14 cellular contexts compared by ENCODE assay signal in the genomic region with DNA sequence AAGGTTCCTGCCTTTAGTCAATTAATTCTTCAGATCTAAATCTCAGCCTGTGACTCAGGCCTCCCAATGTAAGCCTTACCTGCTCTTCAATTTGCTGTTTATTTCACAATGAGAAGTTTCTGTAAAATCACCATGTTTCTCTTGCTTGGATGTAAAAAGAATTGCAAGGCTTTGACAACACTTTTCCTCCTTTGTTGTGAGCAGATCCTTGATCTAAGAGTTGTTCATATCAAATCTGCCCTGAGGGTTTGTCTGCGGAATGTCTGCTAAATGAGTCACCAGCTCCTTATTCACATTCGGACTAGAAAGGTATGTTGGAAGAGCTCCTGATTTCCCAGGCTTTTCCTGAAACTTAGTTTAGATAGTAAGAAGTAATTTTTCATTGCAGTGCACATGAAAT.
DNase-seq lines count a peak whose midpoint lies in the region; ATAC-seq, FAIRE-seq and TF ChIP-seq lines count a peak whose summit lies in the region.
"Had no signal": no experiment of that assay in that cellular context is flagged by ENCODE, and none has a peak within 500 bp of the region (broad histone marks: within the 10 kb centered on the region; RNA-seq: fewer than 3 reads in every experiment).

No MANE protein-coding gene starts in this region.

- no TSS peak for BruUV-seq in PC-3 (replicated peaks; lab: Mats Ljungman, UMichigan)
- no TSS peak for BruUV-seq in endothelial cell of umbilical vein (replicated peaks; lab: Mats Ljungman, UMichigan)

- H3K27me3 ChIP-seq in PC-3 (ENCODE audit: low read length): no peaks in the 10 kb centered on the region
- H3K27me3 ChIP-seq in endothelial cell of umbilical vein (ENCODE audit: control insufficient read depth in 2 of 2, insufficient read depth in 2 of 2, low read length in 2 of 2): no peaks in the 10 kb centered on the region
- H3K27me3 ChIP-seq: right lobe of liver had no signal

- no peak overlapping the region for H2AFZ ChIP-seq in PC-3 (ENCODE audit: low read length)
- peak overlapping the region; percentile 34 for H2AFZ ChIP-seq in endothelial cell of umbilical vein (ENCODE audit: low read depth, low read length)

- ATAC-seq in PC-3 (peak; percentile 95), GM19395 (IDR thresholded peaks at IDR 0.05; ENCODE audit: unreplicated experiment) (no peak), GM19328 (IDR thresholded peaks at IDR 0.05; ENCODE audit: unreplicated experiment) (no peak)
- ATAC-seq in stimulated activated naive CD8-positive, alpha-beta T cell treated with anti-CD3 and anti-CD28 coated beads, Interleukin-15, Interleukin-2, amounts not matched to agents 100 U/mL and 50 U/mL, for 24 hours: no peak
- ATAC-seq: activated T-helper 17 cell treated with anti-CD3 and anti-CD28 coated beads, Interleukin-2, amount 50 U/mL, for 72 hours; CD8-positive, alpha-beta T cell; lower lobe of right lung; right lobe of liver had no signal

- H3F3A ChIP-seq in PC-3 (ENCODE audit: low read length, unreplicated experiment): peaks cover 8% of the 10 kb centered on the region

- FAIRE-seq in endothelial cell of umbilical vein (lab: Jason Lieb, UNC): peak; percentile 72

- no peaks in the 10 kb centered on the region for H4K20me1 ChIP-seq in PC-3 (ENCODE audit: low read length)
- no peaks in the 10 kb centered on the region for H4K20me1 ChIP-seq in endothelial cell of umbilical vein (replicated peaks; ENCODE audit: control insufficient read depth, extremely low read depth, insufficient read depth, low read length)

- TF ChIP-seq CTCF in PC-3 (conservative IDR thresholded peaks at IDR 0.05; ENCODE audit: low read depth, low read length): no peak
- TF ChIP-seq CTCF in endothelial cell of umbilical vein (IDR thresholded peaks at IDR 0.05; ENCODE audit: extremely low read depth in 1 of 2, insufficient read depth in 1 of 2, low read depth in 1 of 2, low read length in 2 of 2): no peak

- H3K4me3 ChIP-seq in PC-3 (ENCODE audit: low read length): peak overlapping the region; percentile 23; the same call in 1 of the 2 replicates
- no peak overlapping the region for H3K4me3 ChIP-seq in endothelial cell of umbilical vein (replicated peaks in 1 of 3; ENCODE audit: insufficient read depth in 1 of 3, low read depth in 1 of 3, low read length in 3 of 3)
- H3K4me3 ChIP-seq: lower lobe of right lung, right lobe of liver had no signal

- H3K9me1 ChIP-seq in endothelial cell of umbilical vein (replicated peaks; ENCODE audit: control insufficient read depth, extremely low read depth, insufficient read depth, low read length): no peaks in the 10 kb centered on the region

- dilution Hi-C loops in endothelial cell of umbilical vein (cut with MboI; ENCODE audit: extremely low pct_ligation_motif_present, low sequenced_read_pairs): no loop called here

- CTCF ChIA-PET in PC-3 (lab: Charles Lee) (interaction anchor here (0.6 kb wide), 1 partner anchor 172 kb away, joined by 5 read pairs; no protein-coding TSS in a partner anchor), endothelial cell of umbilical vein (lab: Charles Lee) (interaction anchor here (0.6 to 1.8 kb wide), 5 partner anchors 10 to 621 kb away, joined by 3 to 12 read pairs (median 5); no protein-coding TSS in a partner anchor)

- peak overlapping the region; percentile 72 for H3K27ac ChIP-seq in PC-3 (ENCODE audit: low read length)
- H3K27ac ChIP-seq in endothelial cell of umbilical vein (ENCODE audit: insufficient read depth, low read depth, low read length): no peak overlapping the region
- H3K27ac ChIP-seq: lower lobe of right lung, right lobe of liver, VCaP had no signal

- peaks cover 37% of the 10 kb centered on the region for H3K4me1 ChIP-seq in PC-3 (ENCODE audit: insufficient read depth, low read length)
- peaks cover 10% of the 10 kb centered on the region for H3K4me1 ChIP-seq in endothelial cell of umbilical vein (ENCODE audit: control insufficient read depth, extremely low read depth, insufficient read depth, low read length)
- H3K4me1 ChIP-seq: lower lobe of right lung, right lobe of liver had no signal

- H3K9ac ChIP-seq in PC-3 (ENCODE audit: low read length) (no peak overlapping the region), endothelial cell of umbilical vein (replicated peaks; ENCODE audit: extremely low read depth, insufficient read depth, low read length) (no peak overlapping the region)

- no peaks in the 10 kb centered on the region for H3K9me2 ChIP-seq in PC-3 (replicated peaks; ENCODE audit: low read length)

- TF ChIP-seq POLR2A in endothelial cell of umbilical vein (IDR thresholded peaks at IDR 0.05; ENCODE audit: low read depth, low read length): no peak

- intact Hi-C loops in PC-3 (cut with micrococcal nuclease): loop anchor here (1.0 to 10.0 kb wide), 7 partner anchors 23 to 719 kb away; partner anchors contain the start of gene TCF4
- intact Hi-C loops in endothelial cell of umbilical vein (cut with micrococcal nuclease): loop anchor here (2.0 kb wide), 1 partner anchor 757 kb away; no protein-coding TSS in a partner anchor

- peak; percentile 84 for DNase-seq in Daoy (ENCODE audit: low read depth)
- peak; percentile 99 for DNase-seq in PC-3
- peak; percentile 64 for DNase-seq in endothelial cell of umbilical vein (ENCODE audit: low read depth, low spot score)
- peak; percentile 46 for DNase-seq in myocyte (ENCODE audit: low read depth)
- no peak for DNase-seq in stimulated activated naive CD8-positive, alpha-beta T cell treated with anti-CD3 and anti-CD28 coated beads, Interleukin-15, Interleukin-2, amounts not matched to agents 100 U/mL and 50 U/mL, for 24 hours
- DNase-seq in ureter (ENCODE audit: low spot score): no peak
- DNase-seq: CD8-positive, alpha-beta T cell; lower lobe of right lung; NCI-H1092; right lobe of liver had no signal

- H3K36me3 ChIP-seq in PC-3 (ENCODE audit: low read depth, low read length) (no peaks in the 10 kb centered on the region), endothelial cell of umbilical vein (ENCODE audit: control insufficient read depth in 2 of 2, extremely low read depth in 1 of 2, insufficient read depth in 2 of 2, low read length in 2 of 2) (no peaks in the 10 kb centered on the region)
- H3K36me3 ChIP-seq: lower lobe of right lung, right lobe of liver had no signal

- no peaks in the 10 kb centered on the region for H3K79me2 ChIP-seq in PC-3 (ENCODE audit: low read length)
- no peaks in the 10 kb centered on the region for H3K79me2 ChIP-seq in endothelial cell of umbilical vein (ENCODE audit: control insufficient read depth, insufficient read depth, low read length)

- peak overlapping the region; percentile 62 for H3K4me2 ChIP-seq in PC-3 (ENCODE audit: low read length)
- peak overlapping the region; percentile 34 for H3K4me2 ChIP-seq in endothelial cell of umbilical vein (ENCODE audit: insufficient read depth, low read length)

- POLR2A ChIA-PET in PC-3 (lab: Charles Lee; ENCODE audit: unreplicated experiment): no interaction called here
- POLR2A ChIA-PET in endothelial cell of umbilical vein (lab: Charles Lee): no interaction called here

- H3K9me3 ChIP-seq in PC-3 (ENCODE audit: low read length) (no peaks in the 10 kb centered on the region), endothelial cell of umbilical vein (replicated peaks; ENCODE audit: control insufficient read depth, insufficient read depth, low read length) (no peaks in the 10 kb centered on the region)
- H3K9me3 ChIP-seq: lower lobe of right lung, right lobe of liver had no signal

TF ChIP-seq in endothelial cell of umbilical vein, 7 proteins besides CTCF, POLR2A, EP300 and RAD21:
- TF ChIP-seq, protein P1, sequence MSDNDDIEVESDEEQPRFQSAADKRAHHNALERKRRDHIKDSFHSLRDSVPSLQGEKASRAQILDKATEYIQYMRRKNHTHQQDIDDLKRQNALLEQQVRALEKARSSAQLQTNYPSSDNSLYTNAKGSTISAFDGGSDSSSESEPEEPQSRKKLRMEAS (IDR thresholded peaks at IDR 0.05; ENCODE audit: insufficient read depth, insufficient read length): no peak
- TF ChIP-seq FOS (IDR thresholded peaks at IDR 0.05; ENCODE audit: borderline replicate concordance, insufficient read depth, low read length): peak; percentile 71
- no peak for TF ChIP-seq GATA2 (IDR thresholded peaks at IDR 0.05; ENCODE audit: insufficient read depth, insufficient read length, low read depth, low read length)
- peak; percentile 71 for TF ChIP-seq JUN (IDR thresholded peaks at IDR 0.05; ENCODE audit: borderline replicate concordance, insufficient read depth, insufficient read length, low read depth)
- TF ChIP-seq POLR2AphosphoS5 (IDR thresholded peaks at IDR 0.05; ENCODE audit: insufficient read depth, low read depth, low read length): no peak
- TF ChIP-seq EZH2 (IDR thresholded peaks at IDR 0.05; ENCODE audit: borderline replicate concordance, low read depth, low read length, severe bottlenecking): no peak
- TF ChIP-seq MYC (IDR thresholded peaks at IDR 0.05; ENCODE audit: low read depth, low read length): no peak

Comparison
In these comparisons a context has a peak if more than half of its experiments do, and no peak if none do; other contexts are left out.
1. DNase-seq: peak in Daoy (single experiment), PC-3 (single experiment), endothelial cell of umbilical vein (single experiment) and myocyte (single experiment); none in stimulated activated naive CD8-positive, alpha-beta T cell treated with anti-CD3 and anti-CD28 coated beads, Interleukin-15, Interleukin-2, amounts not matched to agents 100 U/mL and 50 U/mL, for 24 hours (single experiment) and ureter (single experiment).